8 cellular contexts compared by ENCODE assay signal in genomic region chr22:41237036-41237706, GRCh38. TPM values are rescaled to one million over a fixed set of nuclear protein-coding genes. Genes with fewer than 3 reads are reported as not detected.
DNase-seq lines count a peak whose midpoint lies in the region; ATAC-seq and TF ChIP-seq lines count a peak whose summit lies in the region.

No MANE protein-coding gene starts in this region.

- H2BK15ac ChIP-seq in mesenchymal stem cell (ENCODE audit: low read depth, poor library complexity, severe bottlenecking): peak overlapping the region; percentile 44

- H3K4me1 ChIP-seq in heart left ventricle (peaks cover 0 to 49% (median 20%) of the 10 kb centered on the region in 12 donors), mesenchymal stem cell (ENCODE audit: control insufficient read depth, insufficient read depth, low read depth, low read length) (peaks cover 35% of the 10 kb centered on the region), upper lobe of right lung (peaks cover 8% of the 10 kb centered on the region)

- H3K79me1 ChIP-seq in mesenchymal stem cell (replicated peaks; ENCODE audit: low read length, poor library complexity, severe bottlenecking): peaks cover 1% of the 10 kb centered on the region

- peak overlapping the region; percentile 49 for H2AFZ ChIP-seq in mesenchymal stem cell (ENCODE audit: low read depth, low read length)

- H2BK120ac ChIP-seq in mesenchymal stem cell (ENCODE audit: low read depth, low read length): no peak overlapping the region

- DNase-seq in heart left ventricle (no peak), Right ventricle myocardium inferior (ENCODE audit: missing footprints) (no peak), brain microvascular endothelial cell (no peak), mesenchymal stem cell (no peak), upper lobe of right lung (no peak), NCI-H774 (lab: John Stamatoyannopoulos, UW) (no peak), NCI-H128 (lab: John Stamatoyannopoulos, UW; ENCODE audit: unreplicated experiment) (no peak), SIG-M5 (lab: John Stamatoyannopoulos, UW) (no peak)

- TF ChIP-seq CTCF in heart left ventricle (IDR thresholded peaks at IDR 0.05): no peak
- TF ChIP-seq CTCF in brain microvascular endothelial cell (IDR thresholded peaks at IDR 0.05; ENCODE audit: low read depth, low read length, missing control alignments): peak; percentile 34
- TF ChIP-seq CTCF in upper lobe of right lung (IDR thresholded peaks at IDR 0.05): no peak

- H2AK5ac ChIP-seq in mesenchymal stem cell (ENCODE audit: low read length, severe bottlenecking): no peak overlapping the region

- H2BK12ac ChIP-seq in mesenchymal stem cell (ENCODE audit: low read length in 2 of 2): peak overlapping the region in 1 of 2 experiments; percentile 46

- H3K18ac ChIP-seq in mesenchymal stem cell (ENCODE audit: low read depth in 1 of 2, low read length in 2 of 2): peak overlapping the region; percentile 52 to 64

- H3K9me3 ChIP-seq in heart left ventricle: no peaks in the 10 kb centered on the region
- H3K9me3 ChIP-seq in mesenchymal stem cell (ENCODE audit: control insufficient read depth, low read length): no peaks in the 10 kb centered on the region
- no peaks in the 10 kb centered on the region for H3K9me3 ChIP-seq in upper lobe of right lung

- H2BK5ac ChIP-seq in mesenchymal stem cell (ENCODE audit: low read depth, low read length, poor library complexity, severe bottlenecking): no peak overlapping the region

- H4K91ac ChIP-seq in mesenchymal stem cell (ENCODE audit: low read length): peak overlapping the region; percentile 25

- peak overlapping the region in 11 of 12 donors; percentile 10 to 73 (median 58) for H3K27ac ChIP-seq in heart left ventricle
- H3K27ac ChIP-seq in brain microvascular endothelial cell: no peak overlapping the region
- no peak overlapping the region for H3K27ac ChIP-seq in mesenchymal stem cell (ENCODE audit: low read length, poor library complexity, severe bottlenecking)
- H3K27ac ChIP-seq in upper lobe of right lung: peak overlapping the region; percentile 51

- H3K4ac ChIP-seq in mesenchymal stem cell (ENCODE audit: low read depth in 1 of 2, low read length in 2 of 2): peak overlapping the region in 1 of 2 experiments; percentile 25

- H3K4me3 ChIP-seq in heart left ventricle (peak overlapping the region in 11 of 12 donors; percentile 0 to 62 (median 53)), brain microvascular endothelial cell (ENCODE audit: low read depth, low read length) (peak overlapping the region; percentile 35), mesenchymal stem cell (ENCODE audit: insufficient read depth in 1 of 2, low read depth in 1 of 2, low read length in 2 of 2) (peak overlapping the region; percentile 53), upper lobe of right lung (peak overlapping the region; percentile 47)

- no peaks in the 10 kb centered on the region for H3K36me3 ChIP-seq in heart left ventricle
- no peaks in the 10 kb centered on the region for H3K36me3 ChIP-seq in brain microvascular endothelial cell (replicated peaks)
- peaks cover 0 to 3% of the 10 kb centered on the region in 2 experiments for H3K36me3 ChIP-seq in mesenchymal stem cell (ENCODE audit: control insufficient read depth in 1 of 2, insufficient read depth in 2 of 2, low read depth in 1 of 2, low read length in 2 of 2)
- no peaks in the 10 kb centered on the region for H3K36me3 ChIP-seq in upper lobe of right lung

- H3K27me3 ChIP-seq in heart left ventricle (no peaks in the 10 kb centered on the region), brain microvascular endothelial cell (replicated peaks) (no peaks in the 10 kb centered on the region), mesenchymal stem cell (ENCODE audit: control insufficient read depth in 1 of 2, insufficient read depth in 1 of 2, low read length in 2 of 2) (peaks cover 0 to 9% of the 10 kb centered on the region in 2 experiments), upper lobe of right lung (no peaks in the 10 kb centered on the region)

- TF ChIP-seq POLR2A in heart left ventricle (IDR thresholded peaks at IDR 0.05): no peak

- peak overlapping the region; percentile 92 for H3K4me2 ChIP-seq in mesenchymal stem cell (ENCODE audit: low read length, poor library complexity, severe bottlenecking)

- H3K23ac ChIP-seq in mesenchymal stem cell (ENCODE audit: low read length in 2 of 2): peak overlapping the region in 1 of 2 experiments; percentile 32

- 55 to 80% (median 61%) methylated on average over 14 to 33 of the region's 33 CpGs for WGBS in heart left ventricle, 4 donors
- 73% methylated on average over 29 of the region's 33 CpGs for WGBS in mesenchymal stem cell

- no peak for ATAC-seq in heart left ventricle
- no peak for ATAC-seq in Right ventricle myocardium inferior
- no peak for ATAC-seq in upper lobe of right lung

- peak overlapping the region; percentile 89 for H4K8ac ChIP-seq in mesenchymal stem cell (ENCODE audit: low read length)

- intact Hi-C loops in heart left ventricle (cut with DNase I): loop anchor here in 4 of 10 donors (5.0 kb wide), 2 partner anchors 40 to 315 kb away; no protein-coding TSS in a partner anchor
- intact Hi-C loops in Right ventricle myocardium inferior (cut with DNase I): no loop called here
- intact Hi-C loops in upper lobe of right lung (cut with DNase I): no loop called here

- in situ Hi-C loops in brain microvascular endothelial cell (cut with HindIII; ENCODE audit: low pct_ligation_motif_present, low sequenced_read_pairs): no loop called here

- H3K14ac ChIP-seq in mesenchymal stem cell (ENCODE audit: low read length in 2 of 2): peak overlapping the region in 1 of 2 experiments; percentile 36

- peak overlapping the region; percentile 57 for H3K9ac ChIP-seq in mesenchymal stem cell (ENCODE audit: low read length)

RNA-seq across cellular contexts. Expression of gene CHADL, which starts 3.6 kb away (rescaled TPM):
- total RNA-seq in heart left ventricle (10 to 100 TPM in 5 of 9 donors, 1 to 10 TPM in 4; 5.6 to 20.6 (median 10.7) TPM), Right ventricle myocardium inferior (26.4 TPM), upper lobe of right lung (3.4 TPM)
- polyA plus RNA-seq in heart left ventricle: 10 to 100 TPM in 1 of 2 donors, 1 to 10 TPM in 1; 3.9 to 31.2 TPM
- 0.22 TPM for polyA plus RNA-seq in mesenchymal stem cell (2013, experiment 1 of 2)
- polyA plus RNA-seq in mesenchymal stem cell (2013, experiment 2 of 2): 0.22 TPM

RNA-seq across cellular contexts. Expression of gene L3MBTL2, which starts 32.1 kb away (rescaled TPM):
- total RNA-seq in heart left ventricle: 10 to 100 TPM; 10.1 to 21.2 (median 14.6) TPM
- polyA plus RNA-seq in heart left ventricle: 10 to 100 TPM in 1 of 2 donors, 1 to 10 TPM in 1; 7.3 to 25.7 TPM
- 15.7 TPM for total RNA-seq in Right ventricle myocardium inferior
- 9.9 TPM for polyA plus RNA-seq in mesenchymal stem cell (2013, experiment 1 of 2)
- 9.7 TPM for polyA plus RNA-seq in mesenchymal stem cell (2013, experiment 2 of 2)
- total RNA-seq in upper lobe of right lung: 24.0 TPM

RNA-seq across cellular contexts. Expression of gene RANGAP1, which starts 48.8 kb away (rescaled TPM):
- 10 to 100 TPM; 27.7 to 75.6 (median 35.0) TPM for total RNA-seq in heart left ventricle
- 100 to 1,000 TPM in 1 of 2 donors, 10 to 100 TPM in 1; 23.7 to 125 TPM for polyA plus RNA-seq in heart left ventricle
- total RNA-seq in Right ventricle myocardium inferior: 51.5 TPM
- polyA plus RNA-seq in mesenchymal stem cell (2013, experiment 1 of 2): 28.1 TPM
- 27.9 TPM for polyA plus RNA-seq in mesenchymal stem cell (2013, experiment 2 of 2)
- total RNA-seq in upper lobe of right lung: 48.0 TPM

Comparison
In these comparisons a context has a peak if more than half of its experiments do, and no peak if none do; other contexts are left out.
1. H3K27ac ChIP-seq: peak in heart left ventricle (11 of 12) and upper lobe of right lung (single experiment); none in brain microvascular endothelial cell (single experiment) and mesenchymal stem cell (single experiment).
2. Peak in every context shown above with its lines, with median percentiles within 50 percentile points of each other: H3K4me3 ChIP-seq.